In genomic region chr13:94595943-94596574, GRCh38 we compare ENCODE assay signal across 8 cellular contexts. TPM values are rescaled to one million over a fixed set of nuclear protein-coding genes. Genes with fewer than 3 reads are reported as not detected.
DNase-seq lines count a peak whose midpoint lies in the region; ATAC-seq and TF ChIP-seq lines count a peak whose summit lies in the region.

Gene TGDS (minus strand): TSS chr13:94596152. CDS start chr13:94596136, 16 bp downstream.

- H3K27ac ChIP-seq in PC-9 (peak within 1 kb of the TSS; percentile 41; the same call in 1 of the 2 replicates), epithelial cell of prostate (peak within 1 kb of the TSS; percentile 60)

- H3K4me1 ChIP-seq in PC-9 (replicated peaks; ENCODE audit: insufficient read depth): peaks cover 21% of the 10 kb centered on the region

- no peak for TF ChIP-seq CTCF in PC-9 (conservative IDR thresholded peaks at IDR 0.05)

- in situ Hi-C loops in KBM-7 (cut with MboI; ENCODE audit: low pct_unique_long_range_greater_than_20kb, low sequenced_read_pairs): no loop called here

- H3F3A ChIP-seq in PC-9 (ENCODE audit: insufficient read depth, low read depth): peaks cover 8% of the 10 kb centered on the region; the same call in 1 of the 2 replicates

- H3K27me3 ChIP-seq in PC-9 (ENCODE audit: insufficient read depth, low read depth): no peaks in the 10 kb centered on the region

- peak; percentile 88 for DNase-seq in DMS53 (lab: John Stamatoyannopoulos, UW)
- DNase-seq in KBM-7: peak; percentile 95
- DNase-seq in PC-9: peak; percentile 84 to 88
- DNase-seq in activated T-cell treated with anti-CD3 and anti-CD28 coated beads for 48 hours (ENCODE audit: low read depth): peak; percentile 89
- peak; percentile 59 for DNase-seq in epithelial cell of prostate (ENCODE audit: low read depth, low spot score)
- peak; percentile 92 for DNase-seq in mucosa of gallbladder (ENCODE audit: low spot score)
- peak; percentile 85 for DNase-seq in stimulated activated CD8-positive, alpha-beta memory T cell treated with anti-CD3 and anti-CD28 coated beads, Interleukin-4, amount 100 ng/mL, for 24 hours (ENCODE audit: low read depth)

- peaks cover 17% of the 10 kb centered on the region for H3K36me3 ChIP-seq in PC-9 (ENCODE audit: low read depth)

- H3K4me3 ChIP-seq in PC-9: peak within 1 kb of the TSS; percentile 84

- peaks cover 35% of the 10 kb centered on the region for H3K79me2 ChIP-seq in PC-9 (ENCODE audit: low read depth)

- intact Hi-C loops in PC-9 (cut with micrococcal nuclease; ENCODE audit: unreplicated experiment): loop anchor here (1.0 kb wide), 1 partner anchor 47 kb away; no protein-coding TSS in a partner anchor

- no peaks in the 10 kb centered on the region for H3K9me2 ChIP-seq in PC-9 (ENCODE audit: insufficient read depth)

- H3K9me3 ChIP-seq in PC-9 (ENCODE audit: insufficient read depth, low read depth): no peaks in the 10 kb centered on the region

- CTCF ChIA-PET in PC-9 (lab: Charles Lee): no interaction called here

- ATAC-seq in GM21717 (IDR thresholded peaks at IDR 0.05; ENCODE audit: unreplicated experiment): peak; percentile 97

- peak within 1 kb of the TSS; percentile 98 for H3K4me2 ChIP-seq in PC-9

- no TSS peak for BruUV-seq in PC-9 (replicated peaks; lab: Mats Ljungman, UMichigan)

- H4K20me1 ChIP-seq in PC-9 (ENCODE audit: insufficient read depth): no peaks in the 10 kb centered on the region

- POLR2A ChIA-PET in PC-9 (lab: Charles Lee; ENCODE audit: unreplicated experiment): interaction anchor here (0.6 kb wide), 1 partner anchor 21 kb away, joined by 3 read pairs; no protein-coding TSS in a partner anchor

- H2AFZ ChIP-seq in PC-9: peak within 1 kb of the TSS; percentile 99

RNA-seq across cellular contexts. Expression of gene TGDS, which starts in this region (rescaled TPM):
- total RNA-seq in PC-9 (2021): 6.2 and 7.0 TPM in 2 replicates
- 9.6 TPM for total RNA-seq in mucosa of gallbladder

Comparison
In these comparisons a context has a peak if more than half of its experiments do, and no peak if none do; other contexts are left out.
1. Peak in every context shown above with its lines: DNase-seq, ATAC-seq, H3K4me3 ChIP-seq and H3K27ac ChIP-seq.